1 cellular context compared by ENCODE assay signal in the genomic region with DNA sequence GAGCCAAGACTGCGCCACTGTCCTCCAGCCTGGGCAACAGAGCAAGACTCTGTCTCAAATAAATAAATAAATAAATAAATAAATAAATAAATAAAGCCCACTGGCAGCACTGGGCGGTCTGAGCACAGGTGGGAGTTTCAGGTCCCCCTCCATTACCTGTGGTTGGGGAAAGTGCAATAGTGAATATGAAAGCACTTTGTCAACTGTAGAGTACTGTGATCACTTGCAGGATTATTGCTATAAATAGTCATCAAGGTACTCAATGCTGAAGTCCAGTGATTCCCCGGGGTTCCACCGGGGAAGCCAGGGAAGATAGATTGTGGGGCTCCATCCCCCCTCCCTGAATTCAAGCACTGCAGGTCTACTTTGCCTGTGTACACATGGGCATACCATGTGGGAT.
TF ChIP-seq lines count a peak whose summit lies in the region.

No MANE protein-coding gene starts in this region.

TF ChIP-seq in SK-N-SH, 30 proteins besides CTCF, POLR2A, EP300 and RAD21 (continued from another document):
- TF ChIP-seq, protein P1, sequence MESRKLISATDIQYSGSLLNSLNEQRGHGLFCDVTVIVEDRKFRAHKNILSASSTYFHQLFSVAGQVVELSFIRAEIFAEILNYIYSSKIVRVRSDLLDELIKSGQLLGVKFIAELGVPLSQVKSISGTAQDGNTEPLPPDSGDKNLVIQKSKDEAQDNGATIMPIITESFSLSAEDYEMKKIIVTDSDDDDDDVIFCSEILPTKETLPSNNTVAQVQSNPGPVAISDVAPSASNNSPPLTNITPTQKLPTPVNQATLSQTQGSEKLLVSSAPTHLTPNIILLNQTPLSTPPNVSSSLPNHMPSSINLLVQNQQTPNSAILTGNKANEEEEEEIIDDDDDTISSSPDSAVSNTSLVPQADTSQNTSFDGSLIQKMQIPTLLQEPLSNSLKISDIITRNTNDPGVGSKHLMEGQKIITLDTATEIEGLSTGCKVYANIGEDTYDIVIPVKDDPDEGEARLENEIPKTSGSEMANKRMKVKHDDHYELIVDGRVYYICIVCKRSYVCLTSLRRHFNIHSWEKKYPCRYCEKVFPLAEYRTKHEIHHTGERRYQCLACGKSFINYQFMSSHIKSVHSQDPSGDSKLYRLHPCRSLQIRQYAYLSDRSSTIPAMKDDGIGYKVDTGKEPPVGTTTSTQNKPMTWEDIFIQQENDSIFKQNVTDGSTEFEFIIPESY (IDR thresholded peaks at IDR 0.05; ENCODE audit: borderline replicate concordance, low read depth) = no peak
- TF ChIP-seq SIN3A (IDR thresholded peaks at IDR 0.05; ENCODE audit: borderline replicate concordance, low read depth, low read length) = no peak
- TF ChIP-seq, protein P2, sequence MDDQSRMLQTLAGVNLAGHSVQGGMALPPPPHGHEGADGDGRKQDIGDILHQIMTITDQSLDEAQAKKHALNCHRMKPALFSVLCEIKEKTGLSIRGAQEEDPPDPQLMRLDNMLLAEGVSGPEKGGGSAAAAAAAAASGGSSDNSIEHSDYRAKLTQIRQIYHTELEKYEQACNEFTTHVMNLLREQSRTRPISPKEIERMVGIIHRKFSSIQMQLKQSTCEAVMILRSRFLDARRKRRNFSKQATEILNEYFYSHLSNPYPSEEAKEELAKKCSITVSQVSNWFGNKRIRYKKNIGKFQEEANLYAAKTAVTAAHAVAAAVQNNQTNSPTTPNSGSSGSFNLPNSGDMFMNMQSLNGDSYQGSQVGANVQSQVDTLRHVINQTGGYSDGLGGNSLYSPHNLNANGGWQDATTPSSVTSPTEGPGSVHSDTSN (IDR thresholded peaks at IDR 0.05) = no peak
- TF ChIP-seq EZH2phosphoT487 (IDR thresholded peaks at IDR 0.05; ENCODE audit: borderline replicate concordance, low read depth) = no peak
- TF ChIP-seq RXRA (IDR thresholded peaks at IDR 0.05; ENCODE audit: borderline replicate concordance, low read depth) = no peak
- no peak for TF ChIP-seq MEF2A (IDR thresholded peaks at IDR 0.05; ENCODE audit: borderline replicate concordance, low read depth)
